ENCODE assay signal across 8 cellular contexts in the genomic region with DNA sequence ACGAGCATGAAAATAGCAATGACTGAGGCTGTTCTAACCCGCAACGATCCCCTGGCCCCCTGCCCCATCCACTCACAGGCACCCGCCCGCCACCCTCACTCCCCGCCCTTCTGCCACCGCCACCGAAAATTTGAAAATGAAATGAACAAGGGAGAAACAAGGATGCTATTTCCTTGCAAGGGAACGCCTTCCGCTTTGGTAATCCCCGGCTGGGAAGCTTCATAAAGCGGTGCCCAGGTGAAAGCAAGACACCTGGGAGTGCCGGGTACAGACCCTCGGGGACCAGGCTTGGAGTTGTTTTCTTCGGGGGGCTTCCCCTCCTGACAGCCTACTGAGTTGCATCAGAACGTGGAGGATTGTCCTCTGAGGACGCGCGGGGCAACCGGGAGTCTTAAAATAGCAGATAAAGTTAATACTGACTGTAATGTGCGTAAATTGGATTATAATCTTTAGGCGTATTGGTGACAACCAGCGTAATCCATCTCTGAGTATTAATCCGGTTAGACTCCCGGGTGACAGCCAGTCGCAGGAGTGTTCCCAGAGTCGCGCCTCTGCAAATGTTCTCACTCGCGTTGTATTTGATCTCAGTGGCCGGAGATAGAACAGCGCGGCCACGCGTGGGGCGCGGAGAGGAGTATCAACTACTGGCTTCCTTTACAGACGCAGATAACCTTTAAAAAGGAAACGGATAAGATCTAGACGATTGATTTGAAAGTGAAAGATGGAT.
DNase-seq lines count a peak whose midpoint lies in the region; ATAC-seq and TF ChIP-seq lines count a peak whose summit lies in the region.

No MANE protein-coding gene starts in this region.

- ATAC-seq in HG02981 (IDR thresholded peaks at IDR 0.05; ENCODE audit: unreplicated experiment) (peak; percentile 5), HG03039 (IDR thresholded peaks at IDR 0.05; ENCODE audit: unreplicated experiment) (no peak)

- in situ Hi-C loops in astrocyte of the cerebellum (cut with HindIII; ENCODE audit: low sequenced_read_pairs): loop anchor here (5.0 kb wide), 1 partner anchor 319 kb away; no protein-coding TSS in a partner anchor

- peaks cover 16% of the 10 kb centered on the region for H3F3A ChIP-seq in SU-DHL-6 (ENCODE audit: insufficient read depth)

- H3K36me3 ChIP-seq in ES-I3 (ENCODE audit: insufficient read depth, low read length) (no peaks in the 10 kb centered on the region), SU-DHL-6 (ENCODE audit: low read length) (no peaks in the 10 kb centered on the region)

- no peak for TF ChIP-seq CTCF in SU-DHL-6 (IDR thresholded peaks at IDR 0.05; ENCODE audit: insufficient read depth, low read length, poor library complexity, severe bottlenecking)
- TF ChIP-seq CTCF in astrocyte of the cerebellum (IDR thresholded peaks at IDR 0.05; ENCODE audit: low read depth, low read length, missing control alignments): no peak

- H3K4me1 ChIP-seq in ES-I3 (ENCODE audit: insufficient read depth, low read length): peaks cover 4% of the 10 kb centered on the region; the same call in 1 of the 2 replicates

- peak overlapping the region; percentile 92 for H3K4me3 ChIP-seq in SU-DHL-6 (ENCODE audit: insufficient read depth, low read length, poor library complexity, severe bottlenecking)
- H3K4me3 ChIP-seq in astrocyte of the cerebellum (ENCODE audit: low read depth, low read length): peak overlapping the region; percentile 76

- H3K9me3 ChIP-seq in ES-I3 (ENCODE audit: control insufficient read depth, insufficient read depth, low read length): no peaks in the 10 kb centered on the region
- H3K9me3 ChIP-seq in SU-DHL-6 (ENCODE audit: insufficient read depth, low read length): no peaks in the 10 kb centered on the region

- H3K79me2 ChIP-seq in SU-DHL-6 (ENCODE audit: insufficient read depth, low read length): no peaks in the 10 kb centered on the region

- H3K27ac ChIP-seq in SU-DHL-6 (ENCODE audit: low read depth, low read length): no peak overlapping the region

- H2AFZ ChIP-seq in SU-DHL-6 (ENCODE audit: low read depth, low read length, severe bottlenecking): peak overlapping the region; percentile 95

- no peaks in the 10 kb centered on the region for H3K27me3 ChIP-seq in SU-DHL-6 (ENCODE audit: low read length)

- H4K20me1 ChIP-seq in SU-DHL-6 (ENCODE audit: low read depth, low read length): no peaks in the 10 kb centered on the region

- H3K9ac ChIP-seq in ES-I3 (ENCODE audit: low read depth, low read length) (peak overlapping the region; percentile 72; the same call in 1 of the 2 replicates), SU-DHL-6 (ENCODE audit: low read length) (peak overlapping the region; percentile 74)

- no peak for DNase-seq in astrocyte of the cerebellum (ENCODE audit: low read depth)
- DNase-seq in islet precursor cell: peak; percentile 57
- DNase-seq in stimulated activated CD4-positive, alpha-beta T cell treated with anti-CD3 and anti-CD28 coated beads, Interleukin-15, amount 100 ng/mL, for 1 hour (ENCODE audit: low read depth in 1 of 2, low spot score in 1 of 2): peak; percentile 32 to 49
- no peak for DNase-seq in NCI-H226

- H3K9me2 ChIP-seq in SU-DHL-6 (replicated peaks; ENCODE audit: insufficient read depth, low read length): no peaks in the 10 kb centered on the region

- peak overlapping the region; percentile 75 for H3K4me2 ChIP-seq in SU-DHL-6 (ENCODE audit: low read depth, low read length, poor library complexity, severe bottlenecking)

Comparison
In these comparisons a context has a peak if more than half of its experiments do, and no peak if none do; other contexts are left out.
1. DNase-seq: peak in islet precursor cell (single experiment) and stimulated activated CD4-positive, alpha-beta T cell treated with anti-CD3 and anti-CD28 coated beads, Interleukin-15, amount 100 ng/mL, for 1 hour (2 of 2); none in astrocyte of the cerebellum (single experiment) and NCI-H226 (single experiment).